ENCODE assay signal across 13 cellular contexts in the genomic region with DNA sequence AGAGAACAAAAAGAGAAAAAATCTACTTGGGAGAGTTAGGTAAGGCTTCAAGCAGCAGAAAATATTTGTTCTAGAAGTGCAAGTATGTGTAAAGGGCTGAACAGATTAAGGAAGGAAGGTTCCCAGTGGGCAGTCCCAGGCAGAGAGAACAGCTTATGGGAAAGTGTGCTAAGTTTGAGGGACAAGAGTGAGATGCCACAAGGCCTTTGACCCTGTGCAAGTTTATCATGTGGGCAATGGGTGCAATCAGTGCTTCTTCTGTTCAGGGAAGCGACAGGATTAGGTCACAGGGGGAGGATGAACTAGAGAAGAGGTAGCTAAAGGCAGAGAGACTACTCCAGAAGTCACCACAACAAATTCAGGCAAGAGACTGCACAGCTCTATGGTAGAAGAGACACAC. TPM values are rescaled to one million over a fixed set of nuclear protein-coding genes. Genes with fewer than 3 reads are reported as not detected.
DNase-seq lines count a peak whose midpoint lies in the region; ATAC-seq and TF ChIP-seq lines count a peak whose summit lies in the region.
"Had no signal": no experiment of that assay in that cellular context is flagged by ENCODE, and none has a peak within 500 bp of the region (broad histone marks: within the 10 kb centered on the region; RNA-seq: fewer than 3 reads in every experiment).

No MANE protein-coding gene starts in this region.

- DNase-seq in activated CD4-positive, alpha-beta T cell treated with anti-CD3 and anti-CD28 coated beads, Interleukin-2, amount 10 ng/mL, durations not matched to agents 24 days and 14 days = peak; percentile 63
- no peak for DNase-seq in activated CD4-positive, alpha-beta T cell treated with anti-CD3 and anti-CD28 coated beads for 4 hours
- no peak for DNase-seq in activated CD8-positive, alpha-beta T cell treated with anti-CD3 and anti-CD28 coated beads for 36 hours
- peak; percentile 61 for DNase-seq in left lobe of liver (ENCODE audit: low spot score)
- no peak for DNase-seq in NCI-H748 (lab: John Stamatoyannopoulos, UW; ENCODE audit: unreplicated experiment)
- no peak for DNase-seq in activated CD8-positive, alpha-beta memory T cell treated with anti-CD3 and anti-CD28 coated beads, Interleukin-2, amount 50 U/mL, for 48 hours
- DNase-seq: DMS79, NCI-H1092, NCI-H774, SW 1271 had no signal

- H3K27ac Mint-ChIP-seq in activated CD4-positive, alpha-beta T cell treated with anti-CD3 and anti-CD28 coated beads, Interleukin-2, amount 10 ng/mL, durations not matched to agents 24 days and 14 days = peak overlapping the region; percentile 83
- H3K27ac Mint-ChIP-seq in activated CD8-positive, alpha-beta T cell treated with anti-CD3 and anti-CD28 coated beads for 36 hours = peak overlapping the region; percentile 99
- peak overlapping the region; percentile 97 for H3K27ac Mint-ChIP-seq in stimulated activated naive CD8-positive, alpha-beta T cell treated with anti-CD3 and anti-CD28 coated beads, Interleukin-15, Interleukin-2, amounts not matched to agents 100 ng/mL and 50 ng/mL, for 24 hours

- H3K4me1 Mint-ChIP-seq in activated CD4-positive, alpha-beta T cell treated with anti-CD3 and anti-CD28 coated beads, Interleukin-2, amount 10 ng/mL, durations not matched to agents 24 days and 14 days = peaks cover 80% of the 10 kb centered on the region
- peaks cover 89% of the 10 kb centered on the region for H3K4me1 Mint-ChIP-seq in activated CD8-positive, alpha-beta T cell treated with anti-CD3 and anti-CD28 coated beads for 36 hours (ENCODE audit: low read depth)
- H3K4me1 Mint-ChIP-seq in stimulated activated naive CD8-positive, alpha-beta T cell treated with anti-CD3 and anti-CD28 coated beads, Interleukin-15, Interleukin-2, amounts not matched to agents 100 ng/mL and 50 ng/mL, for 24 hours (ENCODE audit: low read depth) = peaks cover 100% of the 10 kb centered on the region

- CTCF ChIA-PET in activated CD8-positive, alpha-beta T cell treated with anti-CD3 and anti-CD28 coated beads for 36 hours (lab: Charles Lee) = interaction anchor here (0.8 to 11.8 kb wide), 9 partner anchors 8 to 94 kb away, joined by 3 to 128 read pairs (median 9); no protein-coding TSS in a partner anchor

- ATAC-seq in activated CD8-positive, alpha-beta T cell treated with anti-CD3 and anti-CD28 coated beads for 36 hours = peak; percentile 14
- peak; percentile 47 for ATAC-seq in left lobe of liver
- no peak for ATAC-seq in GM19023 (IDR thresholded peaks at IDR 0.05; ENCODE audit: unreplicated experiment)
- ATAC-seq: A549 had no signal

- no peaks in the 10 kb centered on the region for H3K9me3 Mint-ChIP-seq in activated CD4-positive, alpha-beta T cell treated with anti-CD3 and anti-CD28 coated beads, Interleukin-2, amount 10 ng/mL, durations not matched to agents 24 days and 14 days
- no peaks in the 10 kb centered on the region for H3K9me3 Mint-ChIP-seq in activated CD8-positive, alpha-beta T cell treated with anti-CD3 and anti-CD28 coated beads for 36 hours
- H3K9me3 Mint-ChIP-seq in stimulated activated naive CD8-positive, alpha-beta T cell treated with anti-CD3 and anti-CD28 coated beads, Interleukin-15, Interleukin-2, amounts not matched to agents 100 ng/mL and 50 ng/mL, for 24 hours = no peaks in the 10 kb centered on the region

- intact Hi-C loops in activated CD4-positive, alpha-beta T cell treated with anti-CD3 and anti-CD28 coated beads, Interleukin-2, amount 10 ng/mL, durations not matched to agents 24 days and 14 days (cut with micrococcal nuclease) = no loop called here
- intact Hi-C loops in activated CD8-positive, alpha-beta T cell treated with anti-CD3 and anti-CD28 coated beads for 36 hours (cut with micrococcal nuclease) = no loop called here

- peaks cover 53% of the 10 kb centered on the region for H3K36me3 Mint-ChIP-seq in activated CD4-positive, alpha-beta T cell treated with anti-CD3 and anti-CD28 coated beads, Interleukin-2, amount 10 ng/mL, durations not matched to agents 24 days and 14 days (ENCODE audit: low read depth)
- peaks cover 67% of the 10 kb centered on the region for H3K36me3 Mint-ChIP-seq in activated CD8-positive, alpha-beta T cell treated with anti-CD3 and anti-CD28 coated beads for 36 hours (ENCODE audit: low read depth)
- peaks cover 24% of the 10 kb centered on the region for H3K36me3 Mint-ChIP-seq in stimulated activated naive CD8-positive, alpha-beta T cell treated with anti-CD3 and anti-CD28 coated beads, Interleukin-15, Interleukin-2, amounts not matched to agents 100 ng/mL and 50 ng/mL, for 24 hours (ENCODE audit: low read depth)

- peak overlapping the region; percentile 83 for H3K4me3 Mint-ChIP-seq in activated CD4-positive, alpha-beta T cell treated with anti-CD3 and anti-CD28 coated beads, Interleukin-2, amount 10 ng/mL, durations not matched to agents 24 days and 14 days
- peak overlapping the region; percentile 81 for H3K4me3 Mint-ChIP-seq in activated CD8-positive, alpha-beta T cell treated with anti-CD3 and anti-CD28 coated beads for 36 hours
- H3K4me3 Mint-ChIP-seq in stimulated activated naive CD8-positive, alpha-beta T cell treated with anti-CD3 and anti-CD28 coated beads, Interleukin-15, Interleukin-2, amounts not matched to agents 100 ng/mL and 50 ng/mL, for 24 hours = peak overlapping the region; percentile 39

- no peak for TF ChIP-seq CTCF in activated CD8-positive, alpha-beta T cell treated with anti-CD3 and anti-CD28 coated beads for 36 hours (IDR thresholded peaks at IDR 0.05)

- POLR2A ChIA-PET in activated CD8-positive, alpha-beta T cell treated with anti-CD3 and anti-CD28 coated beads for 36 hours (lab: Charles Lee) = interaction anchor here (0.6 to 10.9 kb wide), 6 partner anchors 8 to 98 kb away, joined by 3 to 207 read pairs (median 10); no protein-coding TSS in a partner anchor

- no peaks in the 10 kb centered on the region for H3K27me3 Mint-ChIP-seq in activated CD4-positive, alpha-beta T cell treated with anti-CD3 and anti-CD28 coated beads, Interleukin-2, amount 10 ng/mL, durations not matched to agents 24 days and 14 days
- H3K27me3 Mint-ChIP-seq in activated CD8-positive, alpha-beta T cell treated with anti-CD3 and anti-CD28 coated beads for 36 hours = no peaks in the 10 kb centered on the region
- no peaks in the 10 kb centered on the region for H3K27me3 Mint-ChIP-seq in stimulated activated naive CD8-positive, alpha-beta T cell treated with anti-CD3 and anti-CD28 coated beads, Interleukin-15, Interleukin-2, amounts not matched to agents 100 ng/mL and 50 ng/mL, for 24 hours

RNA-seq across cellular contexts. Expression of a gene that starts 44.4 kb away (rescaled TPM):
- 111 and 118 TPM in 2 replicates for total RNA-seq in activated CD4-positive, alpha-beta T cell treated with anti-CD3 and anti-CD28 coated beads, Interleukin-2, amount 10 ng/mL, durations not matched to agents 24 days and 14 days
- total RNA-seq in activated CD8-positive, alpha-beta T cell treated with anti-CD3 and anti-CD28 coated beads for 36 hours = 10 to 100 TPM; 95.5 to 95.7 TPM
- 58.9 TPM for total RNA-seq in left lobe of liver

Comparison
In these comparisons a context has a peak if more than half of its experiments do, and no peak if none do; other contexts are left out.
1. DNase-seq: peak in activated CD4-positive, alpha-beta T cell treated with anti-CD3 and anti-CD28 coated beads, Interleukin-2, amount 10 ng/mL, durations not matched to agents 24 days and 14 days (single experiment) and left lobe of liver (single experiment); none in activated CD4-positive, alpha-beta T cell treated with anti-CD3 and anti-CD28 coated beads for 4 hours (0 of 2), activated CD8-positive, alpha-beta T cell treated with anti-CD3 and anti-CD28 coated beads for 36 hours (single experiment), NCI-H748 (single experiment) and activated CD8-positive, alpha-beta memory T cell treated with anti-CD3 and anti-CD28 coated beads, Interleukin-2, amount 50 U/mL, for 48 hours (single experiment).
2. Peak in every context shown above with its lines, with median percentiles within 50 percentile points of each other: H3K27ac Mint-ChIP-seq and H3K4me3 Mint-ChIP-seq.